23 cellular contexts compared by ENCODE assay signal in genomic region chr19:21617740-21618339, GRCh38.
"Had no signal": no experiment of that assay in that cellular context is flagged by ENCODE, and none has a peak within 500 bp of the region (broad histone marks: within the 10 kb centered on the region; RNA-seq: fewer than 3 reads in every experiment).

No MANE protein-coding gene starts in this region.

- H3K79me2 ChIP-seq: hepatocyte had no signal

- H3K9me3 ChIP-seq: gastrocnemius medialis, neutrophil, pancreas, right lobe of liver, testis, tibial artery had no signal

- H3K27ac ChIP-seq: epithelial cell of prostate, gastrocnemius medialis, hepatocyte, neutrophil, pancreas, right lobe of liver, testis, tibial artery had no signal

- H3K27me3 ChIP-seq: gastrocnemius medialis, hepatocyte, neutrophil, pancreas, right lobe of liver, testis, tibial artery had no signal

- H3K36me3 ChIP-seq: gastrocnemius medialis, neutrophil, pancreas, right lobe of liver, tibial artery had no signal

- H3K4me3 ChIP-seq: gastrocnemius medialis, hepatocyte, lung, pancreas, right lobe of liver, testis, tibial artery had no signal

- ATAC-seq: esophagus mucosa; gastrocnemius medialis; left lobe of liver; natural killer cell treated with Interleukin-12 subunit alpha and Interleukin-12 subunit beta and Interleukin-15 and Interleukin-18, amount 100 ng/mL, for 72 hours; pancreas; right lobe of liver; stimulated activated effector memory CD8-positive, alpha-beta T cell treated with anti-CD3 and anti-CD28 coated beads, Interleukin-12 subunit alpha, Interleukin-12 subunit beta, amount 100 ng/mL, for 72 hours had no signal

- DNase-seq: effector CD8-positive, alpha-beta T cell; endodermal cell; foreskin fibroblast; gastrocnemius medialis; head of caudate nucleus; kidney; pancreas; right lobe of liver; small intestine; stimulated activated CD4-positive, alpha-beta T cell treated with anti-CD3 and anti-CD28 coated beads, Interleukin-15, amount 100 ng/mL, for 24 hours; stimulated activated CD4-positive, alpha-beta T cell treated with anti-CD3 and anti-CD28 coated beads, Interleukin-4, amount 100 ng/mL, for 1 hour; stimulated activated naive CD4-positive, alpha-beta T cell treated with Interleukin-2 at 50 U/mL for 16 hours; substantia nigra; testis; tibial artery had no signal

- H2AFZ ChIP-seq: hepatocyte had no signal

- H3K4me2 ChIP-seq: hepatocyte had no signal

- H3K4me1 ChIP-seq: gastrocnemius medialis, pancreas, right lobe of liver, testis, tibial artery had no signal
